Comparison of ENCODE assay signal across 1 cellular context in genomic region chr5:139637438-139638089, GRCh38.
TF ChIP-seq lines count a peak whose summit lies in the region.

No MANE protein-coding gene starts in this region.

TF ChIP-seq in GM12878, 131 proteins besides CTCF, POLR2A, EP300 and RAD21 (continued from another document and continues in another):
- TF ChIP-seq BCLAF1 (IDR thresholded peaks at IDR 0.05) = no peak
- no peak for TF ChIP-seq ZNF592 (IDR thresholded peaks at IDR 0.05)
- TF ChIP-seq CBX3 (IDR thresholded peaks at IDR 0.05; ENCODE audit: borderline replicate concordance, low read depth) = no peak
- peak; percentile 52 for TF ChIP-seq BCL3 (IDR thresholded peaks at IDR 0.05; ENCODE audit: borderline replicate concordance, insufficient read depth, low read depth, low read length, poor library complexity, severe bottlenecking)
- no peak for TF ChIP-seq ESRRA (IDR thresholded peaks at IDR 0.05; ENCODE audit: low read length)
- TF ChIP-seq ZBTB11 (CRISPR knock-in tag; IDR thresholded peaks at IDR 0.05) = 0 out of 2 replicates have a peak, but pooled peaks have one; percentile 20
- peak; percentile 63 for TF ChIP-seq IRF3 (IDR thresholded peaks at IDR 0.05)
- no peak for TF ChIP-seq RAD51 (IDR thresholded peaks at IDR 0.05)
- no peak for TF ChIP-seq SREBF2 (IDR thresholded peaks at IDR 0.05; ENCODE audit: low read length)
- no peak for TF ChIP-seq CBX5 (IDR thresholded peaks at IDR 0.05; ENCODE audit: low read depth)
- TF ChIP-seq BHLHE40 (IDR thresholded peaks at IDR 0.05; ENCODE audit: borderline replicate concordance in 1 of 2, low read depth in 2 of 2, low read length in 1 of 2) = peak in 1 of 2 experiments; percentile 66; a peak in 2 of 4 replicates
- TF ChIP-seq RB1 (IDR thresholded peaks at IDR 0.05; ENCODE audit: borderline replicate concordance) = peak; percentile 89; the same call in 1 of the 2 replicates
- no peak for TF ChIP-seq E2F8 (IDR thresholded peaks at IDR 0.05; ENCODE audit: low read depth, partially characterized antibody)
- TF ChIP-seq YBX1 (IDR thresholded peaks at IDR 0.05) = no peak
- no peak for TF ChIP-seq ASH2L (IDR thresholded peaks at IDR 0.05; ENCODE audit: borderline replicate concordance, low read depth)
- TF ChIP-seq RBBP5 (conservative IDR thresholded peaks at IDR 0.05) = no peak
- no peak for TF ChIP-seq PBX3 (IDR thresholded peaks at IDR 0.05; ENCODE audit: insufficient replicate concordance, low read depth, low read length)
- TF ChIP-seq JUND (IDR thresholded peaks at IDR 0.05; ENCODE audit: low read depth, low read length) = no peak
- TF ChIP-seq FOXK2 (IDR thresholded peaks at IDR 0.05) = no peak
- no peak for TF ChIP-seq CEBPB (IDR thresholded peaks at IDR 0.05; ENCODE audit: borderline replicate concordance in 1 of 2, low read depth in 2 of 2, low read length in 2 of 2)
- no peak for TF ChIP-seq NR2C1 (IDR thresholded peaks at IDR 0.05)
- no peak for TF ChIP-seq SMAD5 (IDR thresholded peaks at IDR 0.05; ENCODE audit: low read depth)
- TF ChIP-seq SIX5 (IDR thresholded peaks at IDR 0.05; ENCODE audit: low read depth, low read length, severe bottlenecking) = no peak
- TF ChIP-seq ZNF622 (IDR thresholded peaks at IDR 0.05) = no peak
- TF ChIP-seq NFIC (IDR thresholded peaks at IDR 0.05; ENCODE audit: low read depth, low read length) = no peak
- no peak; the same call in 1 of the 2 replicates for TF ChIP-seq ZNF687 (IDR thresholded peaks at IDR 0.05)
- peak; percentile 20 for TF ChIP-seq MEF2B (IDR thresholded peaks at IDR 0.05; ENCODE audit: partially characterized antibody, poor library complexity, severe bottlenecking)
- no peak for TF ChIP-seq NR2C2 (IDR thresholded peaks at IDR 0.05; ENCODE audit: borderline replicate concordance, control insufficient read depth, insufficient read length, low read depth)
- no peak for TF ChIP-seq ZNF217 (IDR thresholded peaks at IDR 0.05)
- TF ChIP-seq NKRF (conservative IDR thresholded peaks at IDR 0.05) = peak; percentile 37; the same call in 1 of the 2 replicates
- TF ChIP-seq CHD1 (IDR thresholded peaks at IDR 0.05; ENCODE audit: low read depth, low read length) = 0 out of 2 replicates have a peak, but pooled peaks have one; percentile 10
- peak; percentile 92 for TF ChIP-seq ZSCAN29 (IDR thresholded peaks at IDR 0.05)
- TF ChIP-seq HDGF (IDR thresholded peaks at IDR 0.05) = no peak
- TF ChIP-seq ZNF207 (IDR thresholded peaks at IDR 0.05; ENCODE audit: borderline replicate concordance) = no peak
- peak; percentile 80 for TF ChIP-seq IKZF1 (conservative IDR thresholded peaks at IDR 0.05)
